In the genomic region with DNA sequence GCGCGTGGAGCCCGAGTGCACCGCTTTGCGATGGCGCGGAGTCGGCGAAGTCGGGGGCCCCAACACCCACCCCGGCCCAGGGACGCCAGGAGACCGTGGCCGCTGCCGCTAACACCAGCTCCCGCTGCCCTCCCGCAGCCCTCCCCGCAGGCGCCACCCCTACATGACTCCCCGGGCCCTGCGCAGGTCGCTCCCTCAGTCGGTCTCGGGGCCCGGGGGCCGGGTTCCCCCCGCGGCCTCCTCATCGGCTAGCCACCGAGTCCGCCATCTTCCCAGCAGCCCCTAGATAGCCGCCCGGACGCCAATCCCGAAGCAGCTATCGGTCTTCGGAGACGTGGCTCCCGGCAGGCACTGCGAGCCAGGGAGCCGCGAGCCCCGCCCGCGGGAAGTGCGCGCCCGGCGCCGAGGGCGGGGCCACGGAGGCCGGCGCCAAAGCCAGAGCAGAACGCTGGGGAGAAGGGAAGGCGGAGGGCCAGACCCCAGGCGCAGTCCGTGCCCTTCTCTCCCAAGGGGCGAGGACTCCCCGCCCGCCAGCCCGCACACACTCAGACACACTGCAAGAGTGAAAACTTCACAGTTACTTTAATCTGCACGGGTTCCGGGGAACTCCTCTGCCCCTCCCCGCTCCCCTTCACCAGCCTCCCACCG, we compare ENCODE assay signal across 8 cellular contexts. TPM values are rescaled to one million over a fixed set of nuclear protein-coding genes. Genes with fewer than 3 reads are reported as not detected.
DNase-seq lines count a peak whose midpoint lies in the region; ATAC-seq and TF ChIP-seq lines count a peak whose summit lies in the region.

Gene FASTK (minus strand): TSS at position 288 of the 648 bp plus-strand sequence. CDS start 43 bp downstream, at position 245.

- CTCF ChIA-PET in AG04449 (lab: Yijun Ruan, JAX), result interaction anchor here (0.9 to 19.2 kb wide), 4 partner anchors 10 to 29 kb away, joined by 3 to 347 read pairs (median 4); no protein-coding TSS in a partner anchor
- CTCF ChIA-PET in activated B cell treated with CpG ODN at 0.5 μM for 24 hours (lab: Charles Lee), result interaction anchor here (0.7 kb wide), 1 partner anchor 163 kb away, joined by 3 read pairs; no protein-coding TSS in a partner anchor

- peak within 1 kb of the TSS; percentile 91 for H3K4me3 Mint-ChIP-seq in activated B cell treated with CpG ODN at 0.5 μM for 24 hours

- H3K27me3 ChIP-seq in spleen (replicated peaks in 1 of 7), result peaks cover 0 to 7% (median 0%) of the 10 kb centered on the region in 7 donors

- peaks cover 13% of the 10 kb centered on the region for H3K36me3 Mint-ChIP-seq in activated B cell treated with CpG ODN at 0.5 μM for 24 hours (ENCODE audit: low read depth)

- TF ChIP-seq POLR2A in spleen (IDR thresholded peaks at IDR 0.05), result no peak

- H3K27ac ChIP-seq in spleen, result peak within 1 kb of the TSS; percentile 78 to 97 (median 94)

- intact Hi-C loops in activated B cell treated with CpG ODN at 0.5 μM for 24 hours (cut with micrococcal nuclease) (loop anchor here (1.0 to 10.0 kb wide), 8 partner anchors 22 to 1456 kb away; partner anchors contain the start of genes ABCF2, PRKAG2 and ZNF862), spleen (cut with DNase I; ENCODE audit: low total_unique reads) (no loop called here)

- H3K4me3 ChIP-seq in AG04449 (ENCODE audit: low read depth, low read length) (peak within 1 kb of the TSS; percentile 87), cardiac fibroblast (replicated peaks in 1 of 2; ENCODE audit: low read depth in 2 of 2, low read length in 2 of 2) (peak within 1 kb of the TSS; percentile 82 to 88), spleen (peak within 1 kb of the TSS; percentile 81 to 98 (median 92))

- DNase-seq in AG04449 (ENCODE audit: low read depth, low spot score) (peak; percentile 31), NCI-H226 (peak; percentile 92), activated B cell treated with CpG ODN at 0.5 μM for 24 hours (peak; percentile 81), cardiac fibroblast (ENCODE audit: low read depth in 2 of 2) (peak; percentile 87 to 93), inferior parietal cortex (ENCODE audit: extremely low spot score) (peak; percentile 94), spleen (peak; percentile 99)

- ATAC-seq in GM18909 (IDR thresholded peaks at IDR 0.05; ENCODE audit: poor library complexity, unreplicated experiment) (peak; percentile 77), HG03139 (IDR thresholded peaks at IDR 0.05; ENCODE audit: unreplicated experiment) (peak; percentile 74), activated B cell treated with CpG ODN at 0.5 μM for 24 hours (ENCODE audit: low read depth) (peak; percentile 83)

- 1 to 3% (median 3%) methylated on average over 26 to 66 of the region's 66 CpGs for WGBS in spleen, 5 donors

- H3K36me3 ChIP-seq in spleen, result peaks cover 0 to 51% (median 16%) of the 10 kb centered on the region in 6 donors

- peak within 1 kb of the TSS; percentile 70 for H3K27ac Mint-ChIP-seq in activated B cell treated with CpG ODN at 0.5 μM for 24 hours

- H3K4me1 ChIP-seq in spleen, result peaks cover 47 to 79% (median 63%) of the 10 kb centered on the region in 6 donors

- H3K9me3 ChIP-seq in spleen, result no peaks in the 10 kb centered on the region

- peaks cover 49% of the 10 kb centered on the region for H3K4me1 Mint-ChIP-seq in activated B cell treated with CpG ODN at 0.5 μM for 24 hours

- H3K27me3 Mint-ChIP-seq in activated B cell treated with CpG ODN at 0.5 μM for 24 hours, result peaks cover 8% of the 10 kb centered on the region

- TF ChIP-seq CTCF in AG04449 (IDR thresholded peaks at IDR 0.05; ENCODE audit: insufficient read depth, low read length, missing control alignments) (no peak), activated B cell treated with CpG ODN at 0.5 μM for 24 hours (IDR thresholded peaks at IDR 0.05) (no peak), cardiac fibroblast (IDR thresholded peaks at IDR 0.05; ENCODE audit: low read depth, low read length) (no peak), spleen (IDR thresholded peaks at IDR 0.05 in 8 of 11, conservative IDR thresholded peaks at IDR 0.05 in 3 of 11) (peak in 2 of 11 experiments; percentile 14 to 28)

- POLR2A ChIA-PET in AG04449 (lab: Yijun Ruan, JAX), result interaction anchor here (0.5 to 1.6 kb wide), 14 partner anchors 12 to 112 kb away, joined by 3 to 8 read pairs (median 3); partner anchors contain the start of gene ABCB8
- POLR2A ChIA-PET in activated B cell treated with CpG ODN at 0.5 μM for 24 hours (lab: Charles Lee), result interaction anchor here (1.0 to 1.2 kb wide), 5 partner anchors 17 to 147 kb away, joined by 3 to 14 read pairs (median 4); partner anchors contain the start of genes ABCB8, ABCF2 and SLC4A2

- H3K9me3 Mint-ChIP-seq in activated B cell treated with CpG ODN at 0.5 μM for 24 hours, result no peaks in the 10 kb centered on the region

RNA-seq across cellular contexts. Expression of gene FASTK, which starts in this region (rescaled TPM):
- total RNA-seq in activated B cell treated with CpG ODN at 0.5 μM for 24 hours, result 97.6 and 103 TPM in 2 replicates
- 100 to 1,000 TPM in 1 of 7 donors, 10 to 100 TPM in 6; 72.9 to 102 (median 77.6) TPM for total RNA-seq in spleen
- 100 to 1,000 TPM in 2 of 3 donors, 10 to 100 TPM in 1; 83.9 to 183 (median 136) TPM for polyA plus RNA-seq in spleen

Comparison
In these comparisons a context has a peak if more than half of its experiments do, and no peak if none do; other contexts are left out.
1. Peak in every context shown above with its lines: DNase-seq, ATAC-seq, H3K4me3 ChIP-seq and H3K27ac ChIP-seq.
2. DNase-seq: peak in every context shown above with its lines; median percentile 99 in spleen; 94 in inferior parietal cortex; 92 in NCI-H226; 90 in cardiac fibroblast; 81 in activated B cell treated with CpG ODN at 0.5 μM for 24 hours; 31 in AG04449.